In the genomic region with DNA sequence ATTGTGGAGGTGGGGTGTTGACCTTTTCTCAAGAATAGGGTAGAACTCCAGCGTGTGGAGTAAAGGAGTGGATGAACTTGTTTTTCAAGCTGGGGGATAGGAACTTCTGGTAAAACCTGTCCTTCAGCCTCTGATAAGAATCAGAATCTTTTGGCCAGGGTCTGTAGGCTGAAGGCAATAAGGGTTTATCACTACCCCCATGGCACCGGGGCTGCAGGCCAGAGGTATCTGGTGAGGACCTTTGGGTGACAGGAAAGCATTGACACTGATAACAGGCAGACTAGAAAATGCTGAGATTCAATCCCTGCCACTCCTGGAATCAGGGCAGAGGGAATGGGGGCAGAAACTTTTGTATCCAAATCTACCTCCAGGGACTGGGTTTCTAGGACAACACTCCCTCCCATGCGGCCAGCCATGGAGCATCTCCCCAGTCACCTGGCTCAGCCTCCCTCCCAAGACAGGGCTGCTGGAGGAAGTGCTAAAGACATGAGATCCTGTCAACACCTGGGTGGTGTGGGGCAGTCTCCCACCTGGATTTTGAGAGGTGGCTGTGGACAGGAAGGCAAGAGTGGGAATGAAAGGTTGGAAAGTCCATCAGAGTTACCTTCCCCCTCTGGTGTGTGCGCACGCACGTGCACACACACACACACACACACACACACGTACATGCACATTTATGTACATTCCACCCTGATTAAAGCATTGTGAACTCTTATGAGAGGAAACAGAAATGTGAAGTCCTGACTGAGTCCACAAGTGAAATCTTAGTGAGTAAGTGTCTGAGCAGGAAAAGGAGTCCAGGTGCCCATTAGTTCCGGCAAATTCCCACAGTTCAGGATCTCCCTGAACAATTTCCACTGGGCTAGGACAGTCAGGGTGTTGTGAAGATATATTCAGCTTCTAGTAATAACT, we compare ENCODE assay signal across 1 cellular context.
TF ChIP-seq lines count a peak whose summit lies in the region.

No MANE protein-coding gene starts in this region.

TF ChIP-seq in WTC11, 78 proteins besides CTCF, POLR2A, EP300 and RAD21 (continued from another document):
- TF ChIP-seq, protein P1, sequence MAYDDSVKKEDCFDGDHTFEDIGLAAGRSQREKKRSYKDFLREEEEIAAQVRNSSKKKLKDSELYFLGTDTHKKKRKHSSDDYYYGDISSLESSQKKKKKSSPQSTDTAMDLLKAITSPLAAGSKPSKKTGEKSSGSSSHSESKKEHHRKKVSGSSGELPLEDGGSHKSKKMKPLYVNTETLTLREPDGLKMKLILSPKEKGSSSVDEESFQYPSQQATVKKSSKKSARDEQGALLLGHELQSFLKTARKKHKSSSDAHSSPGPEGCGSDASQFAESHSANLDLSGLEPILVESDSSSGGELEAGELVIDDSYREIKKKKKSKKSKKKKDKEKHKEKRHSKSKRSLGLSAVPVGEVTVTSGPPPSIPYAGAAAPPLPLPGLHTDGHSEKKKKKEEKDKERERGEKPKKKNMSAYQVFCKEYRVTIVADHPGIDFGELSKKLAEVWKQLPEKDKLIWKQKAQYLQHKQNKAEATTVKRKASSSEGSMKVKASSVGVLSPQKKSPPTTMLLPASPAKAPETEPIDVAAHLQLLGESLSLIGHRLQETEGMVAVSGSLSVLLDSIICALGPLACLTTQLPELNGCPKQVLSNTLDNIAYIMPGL (CRISPR knock-in tag; IDR thresholded peaks at IDR 0.05): no peak
- TF ChIP-seq GABPB1 (CRISPR knock-in tag; IDR thresholded peaks at IDR 0.05): no peak
- TF ChIP-seq, protein P2, sequence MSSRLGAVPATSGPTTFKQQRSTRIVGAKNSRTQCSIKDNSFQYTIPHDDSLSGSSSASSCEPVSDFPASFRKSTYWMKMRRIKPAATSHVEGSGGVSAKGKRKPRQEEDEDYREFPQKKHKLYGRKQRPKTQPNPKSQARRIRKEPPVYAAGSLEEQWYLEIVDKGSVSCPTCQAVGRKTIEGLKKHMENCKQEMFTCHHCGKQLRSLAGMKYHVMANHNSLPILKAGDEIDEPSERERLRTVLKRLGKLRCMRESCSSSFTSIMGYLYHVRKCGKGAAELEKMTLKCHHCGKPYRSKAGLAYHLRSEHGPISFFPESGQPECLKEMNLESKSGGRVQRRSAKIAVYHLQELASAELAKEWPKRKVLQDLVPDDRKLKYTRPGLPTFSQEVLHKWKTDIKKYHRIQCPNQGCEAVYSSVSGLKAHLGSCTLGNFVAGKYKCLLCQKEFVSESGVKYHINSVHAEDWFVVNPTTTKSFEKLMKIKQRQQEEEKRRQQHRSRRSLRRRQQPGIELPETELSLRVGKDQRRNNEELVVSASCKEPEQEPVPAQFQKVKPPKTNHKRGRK (CRISPR knock-in tag; IDR thresholded peaks at IDR 0.05; ENCODE audit: borderline replicate concordance): no peak
- no peak for TF ChIP-seq PRRX2 (CRISPR knock-in tag; IDR thresholded peaks at IDR 0.05)
- TF ChIP-seq MXD4 (CRISPR knock-in tag; IDR thresholded peaks at IDR 0.05; ENCODE audit: borderline replicate concordance): no peak
- TF ChIP-seq, protein P3, sequence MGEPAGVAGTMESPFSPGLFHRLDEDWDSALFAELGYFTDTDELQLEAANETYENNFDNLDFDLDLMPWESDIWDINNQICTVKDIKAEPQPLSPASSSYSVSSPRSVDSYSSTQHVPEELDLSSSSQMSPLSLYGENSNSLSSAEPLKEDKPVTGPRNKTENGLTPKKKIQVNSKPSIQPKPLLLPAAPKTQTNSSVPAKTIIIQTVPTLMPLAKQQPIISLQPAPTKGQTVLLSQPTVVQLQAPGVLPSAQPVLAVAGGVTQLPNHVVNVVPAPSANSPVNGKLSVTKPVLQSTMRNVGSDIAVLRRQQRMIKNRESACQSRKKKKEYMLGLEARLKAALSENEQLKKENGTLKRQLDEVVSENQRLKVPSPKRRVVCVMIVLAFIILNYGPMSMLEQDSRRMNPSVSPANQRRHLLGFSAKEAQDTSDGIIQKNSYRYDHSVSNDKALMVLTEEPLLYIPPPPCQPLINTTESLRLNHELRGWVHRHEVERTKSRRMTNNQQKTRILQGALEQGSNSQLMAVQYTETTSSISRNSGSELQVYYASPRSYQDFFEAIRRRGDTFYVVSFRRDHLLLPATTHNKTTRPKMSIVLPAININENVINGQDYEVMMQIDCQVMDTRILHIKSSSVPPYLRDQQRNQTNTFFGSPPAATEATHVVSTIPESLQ (CRISPR knock-in tag; IDR thresholded peaks at IDR 0.05): no peak
- TF ChIP-seq, protein P4, sequence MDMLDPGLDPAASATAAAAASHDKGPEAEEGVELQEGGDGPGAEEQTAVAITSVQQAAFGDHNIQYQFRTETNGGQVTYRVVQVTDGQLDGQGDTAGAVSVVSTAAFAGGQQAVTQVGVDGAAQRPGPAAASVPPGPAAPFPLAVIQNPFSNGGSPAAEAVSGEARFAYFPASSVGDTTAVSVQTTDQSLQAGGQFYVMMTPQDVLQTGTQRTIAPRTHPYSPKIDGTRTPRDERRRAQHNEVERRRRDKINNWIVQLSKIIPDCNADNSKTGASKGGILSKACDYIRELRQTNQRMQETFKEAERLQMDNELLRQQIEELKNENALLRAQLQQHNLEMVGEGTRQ (CRISPR knock-in tag; IDR thresholded peaks at IDR 0.05): no peak
- TF ChIP-seq TEAD1 (CRISPR knock-in tag; IDR thresholded peaks at IDR 0.05): no peak
- no peak for TF ChIP-seq ZNF671 (CRISPR knock-in tag; IDR thresholded peaks at IDR 0.05)
- TF ChIP-seq, protein P5, sequence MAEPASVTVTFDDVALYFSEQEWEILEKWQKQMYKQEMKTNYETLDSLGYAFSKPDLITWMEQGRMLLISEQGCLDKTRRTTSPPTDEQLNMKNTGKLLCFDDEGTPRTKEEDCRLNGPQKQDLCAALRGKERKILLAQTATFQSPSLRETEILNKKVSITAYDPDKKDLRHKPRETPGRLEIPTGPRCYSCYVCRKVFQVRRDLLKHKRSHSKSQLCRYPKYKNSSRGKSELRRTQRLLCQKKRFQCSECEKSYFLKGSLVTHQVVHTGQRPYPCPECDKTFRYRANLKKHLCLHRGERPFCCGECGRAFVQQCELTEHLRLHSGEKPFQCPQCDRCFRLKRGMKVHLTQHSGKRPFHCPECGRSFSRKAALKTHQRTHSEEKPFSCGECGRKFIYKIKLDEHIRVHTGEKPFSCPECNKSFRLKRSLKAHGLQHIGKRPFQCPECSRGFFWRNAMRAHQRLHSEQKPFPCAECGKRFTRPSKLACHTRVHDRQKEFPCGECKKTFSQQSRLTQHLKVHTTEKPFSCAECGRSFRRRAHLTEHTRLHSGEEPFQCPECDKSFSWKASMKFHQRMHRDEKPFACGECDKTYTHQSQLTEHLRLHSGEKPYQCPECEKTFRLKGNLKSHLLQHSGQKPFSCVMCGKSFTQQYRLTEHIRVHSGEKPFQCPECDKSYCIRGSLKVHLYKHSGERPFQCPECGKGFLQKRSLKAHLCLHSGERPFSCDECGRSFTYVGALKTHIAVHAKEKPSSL (CRISPR knock-in tag; conservative IDR thresholded peaks at IDR 0.05): no peak
- no peak for TF ChIP-seq HMGA2 (CRISPR knock-in tag; IDR thresholded peaks at IDR 0.05)
- TF ChIP-seq ZBTB21 (CRISPR knock-in tag; IDR thresholded peaks at IDR 0.05; ENCODE audit: borderline replicate concordance): no peak
